ENCODE assay signal across 18 cellular contexts in the genomic region with DNA sequence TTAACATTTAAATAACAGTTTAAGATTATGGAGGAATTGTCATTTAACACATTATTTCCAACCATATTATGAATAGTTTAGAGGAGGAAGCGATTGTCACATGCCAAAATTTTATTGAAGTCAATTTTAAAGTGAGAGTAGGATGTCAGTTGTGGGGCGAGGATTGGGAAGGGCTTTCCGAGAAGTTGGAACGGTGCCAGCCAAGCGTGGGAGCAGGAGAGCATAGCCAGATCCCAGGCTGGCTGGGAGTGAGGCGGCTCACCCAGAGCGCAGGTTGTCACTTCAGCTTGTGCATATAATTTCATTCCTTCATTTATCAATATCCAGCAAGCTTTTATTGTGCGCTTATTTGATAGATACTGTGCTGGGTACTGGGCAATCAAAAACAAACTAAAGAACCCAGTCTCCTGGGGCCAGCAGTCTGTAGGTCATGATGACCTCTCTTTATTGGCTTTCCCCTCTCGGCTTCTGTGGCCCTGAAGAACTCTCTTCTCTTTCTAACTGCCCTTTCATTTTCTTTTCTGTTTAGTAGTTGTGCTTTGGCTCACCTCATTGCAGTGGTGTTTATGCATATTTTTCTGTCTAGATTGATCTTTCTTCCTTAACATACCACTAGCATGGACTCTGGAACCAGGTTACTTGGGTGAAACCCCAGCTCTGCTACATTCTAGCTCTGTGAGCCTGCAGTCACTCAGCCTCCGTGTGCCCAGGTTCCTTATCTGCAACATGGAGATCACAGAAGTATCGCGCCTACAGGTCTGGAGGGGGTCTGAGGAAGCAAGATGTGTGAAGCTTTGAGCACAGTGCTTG. TPM values are rescaled to one million over a fixed set of nuclear protein-coding genes. Genes with fewer than 3 reads are reported as not detected.
DNase-seq lines count a peak whose midpoint lies in the region; TF ChIP-seq lines count a peak whose summit lies in the region.
"Had no signal": no experiment of that assay in that cellular context is flagged by ENCODE, and none has a peak within 500 bp of the region (broad histone marks: within the 10 kb centered on the region; RNA-seq: fewer than 3 reads in every experiment).

No MANE protein-coding gene starts in this region.

- no TSS peak for BruUV-seq in MCF 10A (replicated peaks; lab: Mats Ljungman, UMichigan)

- no peak overlapping the region for H3K27ac ChIP-seq in breast epithelium
- H3K27ac ChIP-seq: KMS-11, left lung, RWPE1 had no signal

- no peaks in the 10 kb centered on the region for H3K9me3 ChIP-seq in breast epithelium
- H3K9me3 ChIP-seq: left lung had no signal

- H3K4me1 Mint-ChIP-seq in MCF 10A (ENCODE audit: insufficient read depth, unreplicated experiment) (peaks cover 15% of the 10 kb centered on the region), mesothelial cell of epicardium (peaks cover 21% of the 10 kb centered on the region)
- peaks cover 13% of the 10 kb centered on the region for H3K4me1 Mint-ChIP-seq in activated CD4-positive, alpha-beta memory T cell treated with anti-CD3 and anti-CD28 coated beads for 36 hours (ENCODE audit: low read depth)

- intact Hi-C loops in MCF 10A (cut with micrococcal nuclease) (no loop called here), breast epithelium (cut with DNase I; ENCODE audit: low total_unique reads) (loop anchor here (2.0 kb wide), 1 partner anchor 71 kb away; no protein-coding TSS in a partner anchor), head of caudate nucleus (cut with DNase I) (no loop called here)
- intact Hi-C loops in activated CD4-positive, alpha-beta memory T cell treated with anti-CD3 and anti-CD28 coated beads for 36 hours (cut with micrococcal nuclease) = no loop called here

- DNase-seq in MCF 10A (ENCODE audit: unreplicated experiment) = peak; percentile 21
- DNase-seq in breast epithelium (ENCODE audit: low spot score in 2 of 2) = no peak
- peak in 39 of 42 donors; percentile 30 to 83 (median 63) for DNase-seq in head of caudate nucleus
- DNase-seq in mesothelial cell of epicardium (ENCODE audit: low spot score in 2 of 2, unreplicated experiment in 2 of 2) = peak; percentile 45 to 59
- DNase-seq in medulla oblongata (ENCODE audit: extremely low spot score) = no peak
- DNase-seq in activated CD4-positive, alpha-beta memory T cell treated with anti-CD3 and anti-CD28 coated beads for 36 hours = no peak
- DNase-seq in NCI-H1930 (lab: John Stamatoyannopoulos, UW) = no peak
- DNase-seq in GM03348 (ENCODE audit: low spot score) = no peak
- DNase-seq: activated CD8-positive, alpha-beta memory T cell treated with anti-CD3 and anti-CD28 coated beads for 24 hours; CD4-positive, alpha-beta memory T cell; left lung; NCI-H1092; stimulated activated CD4-positive, alpha-beta T cell treated with anti-CD3 and anti-CD28 coated beads, Interleukin-15, amount 100 ng/mL, for 24 hours; stimulated activated naive CD8-positive, alpha-beta T cell treated with anti-CD3 and anti-CD28 coated beads, Interleukin-15, Interleukin-2, amounts not matched to agents 100 U/mL and 50 U/mL, for 24 hours; T-helper 17 cell had no signal

- H3K9me3 Mint-ChIP-seq in MCF 10A (ENCODE audit: unreplicated experiment) = no peaks in the 10 kb centered on the region
- H3K9me3 Mint-ChIP-seq in mesothelial cell of epicardium = no peaks in the 10 kb centered on the region
- no peaks in the 10 kb centered on the region for H3K9me3 Mint-ChIP-seq in activated CD4-positive, alpha-beta memory T cell treated with anti-CD3 and anti-CD28 coated beads for 36 hours
- H3K9me3 Mint-ChIP-seq: CD4-positive, alpha-beta memory T cell had no signal

- no peaks in the 10 kb centered on the region for H3K36me3 ChIP-seq in breast epithelium

- H3K4me1 ChIP-seq in breast epithelium = peaks cover 0 to 11% of the 10 kb centered on the region in 2 donors

- no peaks in the 10 kb centered on the region for H3K27me3 Mint-ChIP-seq in MCF 10A (ENCODE audit: insufficient read depth, unreplicated experiment)
- H3K27me3 Mint-ChIP-seq in mesothelial cell of epicardium (ENCODE audit: low read depth) = no peaks in the 10 kb centered on the region
- no peaks in the 10 kb centered on the region for H3K27me3 Mint-ChIP-seq in activated CD4-positive, alpha-beta memory T cell treated with anti-CD3 and anti-CD28 coated beads for 36 hours
- H3K27me3 Mint-ChIP-seq: CD4-positive, alpha-beta memory T cell; progenitor cell of endocrine pancreas; T-helper 17 cell had no signal

- POLR2A ChIA-PET in MCF 10A (lab: Yijun Ruan, JAX) = no interaction called here
- POLR2A ChIA-PET in activated CD4-positive, alpha-beta memory T cell treated with anti-CD3 and anti-CD28 coated beads for 36 hours (lab: Charles Lee) = no interaction called here

- H3K27ac Mint-ChIP-seq in MCF 10A (ENCODE audit: low read depth, unreplicated experiment) (peak overlapping the region; percentile 63), mesothelial cell of epicardium (peak overlapping the region; percentile 2)
- H3K27ac Mint-ChIP-seq in activated CD4-positive, alpha-beta memory T cell treated with anti-CD3 and anti-CD28 coated beads for 36 hours = no peak overlapping the region
- H3K27ac Mint-ChIP-seq: CD4-positive, alpha-beta memory T cell; progenitor cell of endocrine pancreas; T-helper 17 cell had no signal

- TF ChIP-seq CTCF in MCF 10A (IDR thresholded peaks at IDR 0.05; ENCODE audit: unreplicated experiment) = no peak
- no peak for TF ChIP-seq CTCF in breast epithelium (IDR thresholded peaks at IDR 0.05)
- TF ChIP-seq CTCF in mesothelial cell of epicardium (IDR thresholded peaks at IDR 0.05; ENCODE audit: unreplicated experiment) = no peak

- H3K4me3 Mint-ChIP-seq in MCF 10A (ENCODE audit: unreplicated experiment) (no peak overlapping the region), mesothelial cell of epicardium (no peak overlapping the region)
- no peak overlapping the region for H3K4me3 Mint-ChIP-seq in activated CD4-positive, alpha-beta memory T cell treated with anti-CD3 and anti-CD28 coated beads for 36 hours
- H3K4me3 Mint-ChIP-seq: CD4-positive, alpha-beta memory T cell; T-helper 17 cell had no signal

- H3K36me3 Mint-ChIP-seq in MCF 10A (ENCODE audit: insufficient read depth, unreplicated experiment) = peaks cover 30% of the 10 kb centered on the region
- H3K36me3 Mint-ChIP-seq in mesothelial cell of epicardium = peaks cover 33% of the 10 kb centered on the region
- H3K36me3 Mint-ChIP-seq in activated CD4-positive, alpha-beta memory T cell treated with anti-CD3 and anti-CD28 coated beads for 36 hours = peaks cover 39% of the 10 kb centered on the region

- CTCF ChIA-PET in MCF 10A (lab: Yijun Ruan, JAX) = interaction anchor here (0.7 to 1.0 kb wide), 4 partner anchors 16 to 243 kb away, joined by 3 read pairs; no protein-coding TSS in a partner anchor
- CTCF ChIA-PET in activated CD4-positive, alpha-beta memory T cell treated with anti-CD3 and anti-CD28 coated beads for 36 hours (lab: Charles Lee) = interaction anchor here (0.9 to 1.3 kb wide), 3 partner anchors 48 to 231 kb away, joined by 3 read pairs; no protein-coding TSS in a partner anchor

- no peak for TF ChIP-seq POLR2A in breast epithelium (IDR thresholded peaks at IDR 0.05)

- peak overlapping the region in 1 of 3 donors; percentile 7 for H3K4me3 ChIP-seq in breast epithelium
- H3K4me3 ChIP-seq: left lung had no signal

- H3K27me3 ChIP-seq in breast epithelium = no peaks in the 10 kb centered on the region
- H3K27me3 ChIP-seq: left lung had no signal

RNA-seq across cellular contexts. Expression of a gene that starts 6.4 kb away (rescaled TPM):
- 23.8 and 31.0 TPM in 2 replicates for total RNA-seq in MCF 10A (2022)
- 10 to 100 TPM; 11.2 to 32.6 (median 22.6) TPM for total RNA-seq in breast epithelium
- 24.9 to 27.9 TPM (median 27.5 TPM) in 3 replicates for total RNA-seq in mesothelial cell of epicardium
- 10 to 100 TPM; 19.5 to 21.3 TPM for total RNA-seq in activated CD4-positive, alpha-beta memory T cell treated with anti-CD3 and anti-CD28 coated beads for 36 hours

RNA-seq across cellular contexts. Expression of a gene that starts 49.2 kb away (rescaled TPM):
- total RNA-seq in MCF 10A (2022) = 8.0 and 10.3 TPM in 2 replicates
- total RNA-seq in breast epithelium = 10 to 100 TPM; 35.1 to 82.9 (median 80.6) TPM
- total RNA-seq in mesothelial cell of epicardium = 37.0 to 42.3 TPM (median 41.5 TPM) in 3 replicates
- 10 to 100 TPM; 62.5 to 66.1 TPM for total RNA-seq in activated CD4-positive, alpha-beta memory T cell treated with anti-CD3 and anti-CD28 coated beads for 36 hours

Comparison
In these comparisons a context has a peak if more than half of its experiments do, and no peak if none do; other contexts are left out.
1. DNase-seq: peak in MCF 10A (single experiment), head of caudate nucleus (39 of 42) and mesothelial cell of epicardium (2 of 2); none in breast epithelium (0 of 2), medulla oblongata (single experiment), activated CD4-positive, alpha-beta memory T cell treated with anti-CD3 and anti-CD28 coated beads for 36 hours (single experiment), NCI-H1930 (0 of 2) and GM03348 (single experiment).